Comparison of ENCODE assay signal across 13 cellular contexts in the genomic region with DNA sequence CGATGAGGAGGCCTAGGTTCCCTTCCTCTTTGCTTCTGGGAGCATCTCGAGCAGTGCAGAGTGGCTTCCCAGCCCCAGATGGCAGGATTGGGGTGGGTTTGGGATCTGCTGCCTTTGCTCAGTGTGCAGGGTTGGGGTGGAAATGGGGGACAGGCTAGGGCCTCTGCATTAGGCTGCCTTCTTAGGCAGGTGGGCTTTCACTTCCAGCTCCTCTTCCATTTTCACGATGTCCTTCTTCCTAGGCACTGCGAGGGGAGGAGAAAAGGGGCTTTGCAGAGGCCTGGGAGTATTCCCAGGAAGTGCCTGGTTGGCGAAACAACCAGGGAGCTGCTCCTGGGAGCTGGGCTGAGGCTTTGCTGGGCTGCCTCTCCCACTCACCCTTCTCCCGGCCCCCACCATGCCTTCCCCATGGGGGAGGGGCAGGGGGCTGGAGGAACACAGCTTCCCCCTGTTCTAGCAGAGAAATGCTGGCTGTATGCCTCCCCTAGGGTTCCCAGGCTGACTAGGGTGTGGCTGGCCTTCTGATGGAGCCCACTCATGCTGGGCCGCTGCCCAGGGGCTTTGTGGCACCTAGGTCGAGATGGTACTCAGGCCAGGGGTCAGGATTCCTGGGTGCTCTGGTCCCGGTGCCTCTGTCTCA. TPM values are rescaled to one million over a fixed set of nuclear protein-coding genes. Genes with fewer than 3 reads are reported as not detected.
A peak's percentile ranks its signal among the peaks of the same experiment; 100 is the strongest.
DNase-seq lines count a peak whose midpoint lies in the region; ATAC-seq and TF ChIP-seq lines count a peak whose summit lies in the region.
"Had no signal": no experiment of that assay in that cellular context is flagged by ENCODE, and none has a peak within 500 bp of the region (broad histone marks: within the 10 kb centered on the region; RNA-seq: fewer than 3 reads in every experiment).

No MANE protein-coding gene starts in this region.

- 65 to 71% methylated on average over 9 of the region's 9 CpGs for WGBS in GM23248 (ENCODE audit: low coverage in 1 of 2, low lambda C conversion rate in 2 of 2, missing lambda C conversion rate in 2 of 2), 2 experiments
- 67 to 81% (median 68%) methylated on average over 9 of the region's 9 CpGs for WGBS in ovary, 3 donors

- H3K4me3 ChIP-seq in GM23248 (no peak overlapping the region), ovary (peak overlapping the region; percentile 73)

- DNase-seq in GM23248 (no peak), ovary (peak; percentile 68 to 80 (median 75)), AG08396 (ENCODE audit: low spot score) (no peak), GM13977 (ENCODE audit: low spot score) (no peak)
- no peak for DNase-seq in effector memory CD8-positive, alpha-beta T cell
- DNase-seq: activated naive CD4-positive, alpha-beta T cell; effector CD8-positive, alpha-beta T cell; naive thymus-derived CD8-positive, alpha-beta T cell had no signal

- H3K9me3 ChIP-seq in GM23248 (ENCODE audit: low read depth) (no peaks in the 10 kb centered on the region), ovary (no peaks in the 10 kb centered on the region)
- H3K9me3 ChIP-seq: thoracic aorta had no signal

- H3K9me2 ChIP-seq in GM23248 (ENCODE audit: insufficient read depth): no peaks in the 10 kb centered on the region

- no peak for TF ChIP-seq CTCF in 22Rv1 (IDR thresholded peaks at IDR 0.05)
- TF ChIP-seq CTCF in ovary (IDR thresholded peaks at IDR 0.05): no peak
- no peak for TF ChIP-seq CTCF in GM13977 (IDR thresholded peaks at IDR 0.05; ENCODE audit: extremely low read depth, insufficient read depth, missing control alignments)

- H3K27me3 Mint-ChIP-seq in effector memory CD8-positive, alpha-beta T cell: peaks cover 0 to 6% of the 10 kb centered on the region in 2 donors

- H3F3A ChIP-seq in GM23248 (ENCODE audit: insufficient read depth): peaks cover 39% of the 10 kb centered on the region

- no peak overlapping the region for H2AFZ ChIP-seq in GM23248

- peaks cover 23% of the 10 kb centered on the region for H3K4me1 ChIP-seq in GM23248 (ENCODE audit: insufficient read depth)
- peaks cover 10% of the 10 kb centered on the region for H3K4me1 ChIP-seq in ovary (ENCODE audit: insufficient read depth)

- intact Hi-C loops in ovary (cut with DNase I): no loop called here

- H3K9me3 Mint-ChIP-seq in effector memory CD8-positive, alpha-beta T cell: no peaks in the 10 kb centered on the region
- H3K9me3 Mint-ChIP-seq: naive thymus-derived CD8-positive, alpha-beta T cell had no signal

- ATAC-seq in effector memory CD8-positive, alpha-beta T cell (replicated peaks): no peak
- ATAC-seq in HG03039 (IDR thresholded peaks at IDR 0.05; ENCODE audit: unreplicated experiment) (no peak), HG03521 (IDR thresholded peaks at IDR 0.05; ENCODE audit: unreplicated experiment) (no peak)
- ATAC-seq: naive thymus-derived CD8-positive, alpha-beta T cell had no signal

- H3K4me3 Mint-ChIP-seq in effector memory CD8-positive, alpha-beta T cell: no peak overlapping the region

- H3K36me3 ChIP-seq in GM23248 (ENCODE audit: low read depth) (no peaks in the 10 kb centered on the region), ovary (no peaks in the 10 kb centered on the region)

- TF ChIP-seq POLR2A in ovary (IDR thresholded peaks at IDR 0.05): no peak

- H3K27ac Mint-ChIP-seq in effector memory CD8-positive, alpha-beta T cell: peak overlapping the region; percentile 93 to 96

- H3K27me3 ChIP-seq in GM23248 (replicated peaks; ENCODE audit: insufficient read depth) (no peaks in the 10 kb centered on the region), ovary (no peaks in the 10 kb centered on the region)

- H4K20me1 ChIP-seq in GM23248 (ENCODE audit: insufficient read depth): no peaks in the 10 kb centered on the region

- peak overlapping the region; percentile 91 for H3K4me2 ChIP-seq in GM23248 (ENCODE audit: unreplicated experiment)

- peak overlapping the region; percentile 98 for H3K9ac ChIP-seq in GM23248

- peak overlapping the region; percentile 85 for H3K27ac ChIP-seq in 22Rv1
- H3K27ac ChIP-seq in GM23248: no peak overlapping the region
- peak overlapping the region; percentile 90 to 91 for H3K27ac ChIP-seq in ovary

- peaks cover 22 to 34% of the 10 kb centered on the region in 2 donors for H3K4me1 Mint-ChIP-seq in effector memory CD8-positive, alpha-beta T cell (ENCODE audit: low read depth in 2 of 2)

- peaks cover 36% of the 10 kb centered on the region for H3K36me3 Mint-ChIP-seq in effector memory CD8-positive, alpha-beta T cell (ENCODE audit: insufficient read depth)
- H3K36me3 Mint-ChIP-seq: naive thymus-derived CD8-positive, alpha-beta T cell had no signal

- TF ChIP-seq EP300 in ovary (IDR thresholded peaks at IDR 0.05): no peak

- H3K79me2 ChIP-seq in GM23248 (ENCODE audit: insufficient read depth): peaks cover 26% of the 10 kb centered on the region

- in situ Hi-C loops in GM23248 (cut with MboI) (no loop called here), GM13977 (cut with MboI; ENCODE audit: low pct_unique_long_range_greater_than_20kb, low sequenced_read_pairs, unreplicated experiment) (no loop called here)

RNA-seq across cellular contexts. Expression of a gene that starts 2.4 kb away (rescaled TPM):
- total RNA-seq in GM23248 (2014; rRNA removed; shearing (Covaris generic)): 12.5 and 13.1 TPM in 2 replicates
- polyA plus RNA-seq in GM23248 (2016; fragmentation: Nextera tagmentation; extraction: Ambion mirVana): 10.2 and 11.1 TPM in 2 replicates
- 1,000 to 10,000 TPM in 2 of 7 donors, 100 to 1,000 TPM in 5; 142 to 1,603 (median 414) TPM for total RNA-seq in ovary
- 100 to 1,000 TPM in 1 of 2 donors, 10 to 100 TPM in 1; 41.7 to 159 TPM for polyA plus RNA-seq in ovary

RNA-seq across cellular contexts. Expression of a gene that starts 16.1 kb away (rescaled TPM):
- total RNA-seq in GM23248 (2014; rRNA removed; shearing (Covaris generic)): 113 and 139 TPM in 2 replicates
- 77.3 and 77.9 TPM in 2 replicates for polyA plus RNA-seq in GM23248 (2016; fragmentation: Nextera tagmentation; extraction: Ambion mirVana)
- total RNA-seq in ovary: 10 to 100 TPM; 24.9 to 48.7 (median 28.9) TPM
- 10 to 100 TPM; 13.6 to 26.2 TPM for polyA plus RNA-seq in ovary

RNA-seq across cellular contexts. Expression of a gene that starts 25.8 kb away (rescaled TPM):
- total RNA-seq in GM23248 (2014; rRNA removed; shearing (Covaris generic)): not detected in 2 replicates
- polyA plus RNA-seq in GM23248 (2016; fragmentation: Nextera tagmentation; extraction: Ambion mirVana) (not detected in 2 replicates), ovary (1 to 10 TPM in 1 of 2 donors, under 1 TPM in 1; 0.32 to 3.4 TPM)
- 1 to 10 TPM; 1.4 to 4.5 (median 2.8) TPM for total RNA-seq in ovary
- total RNA-seq: LHCN-M2; naive thymus-derived CD8-positive, alpha-beta T cell had no signal
- polyA plus RNA-seq: naive thymus-derived CD8-positive, alpha-beta T cell had no signal

RNA-seq across cellular contexts. Expression of a gene that starts 46.9 kb away (rescaled TPM):
- 2.2 and 5.9 TPM in 2 replicates for total RNA-seq in GM23248 (2014; rRNA removed; shearing (Covaris generic))
- polyA plus RNA-seq in GM23248 (2016; fragmentation: Nextera tagmentation; extraction: Ambion mirVana) (not detected in 2 replicates), ovary (10 to 100 TPM; 16.8 to 21.8 TPM)
- total RNA-seq in ovary: 10 to 100 TPM; 20.8 to 84.1 (median 38.6) TPM

Comparison
In these comparisons a context has a peak if more than half of its experiments do, and no peak if none do; other contexts are left out.
1. DNase-seq: peak in ovary (5 of 5); none in GM23248 (single experiment), effector memory CD8-positive, alpha-beta T cell (0 of 3), AG08396 (single experiment) and GM13977 (single experiment).
2. RNA of a gene that starts 2.4 kb away (total RNA-seq): 142 to 1,603 TPM in ovary; 12.5 to 13.1 TPM in GM23248; every median in the first group is over 10 times any median in the second.